In genomic region chr15:36753173-36753572, GRCh38 we compare ENCODE assay signal across 27 cellular contexts.
DNase-seq lines count a peak whose midpoint lies in the region; ATAC-seq, FAIRE-seq and TF ChIP-seq lines count a peak whose summit lies in the region.
"Had no signal": no experiment of that assay in that cellular context is flagged by ENCODE, and none has a peak within 500 bp of the region (broad histone marks: within the 10 kb centered on the region; RNA-seq: fewer than 3 reads in every experiment).

No MANE protein-coding gene starts in this region.

- H2BK5ac ChIP-seq in H1 (ENCODE audit: low read depth, low read length), result no peak overlapping the region

- TF ChIP-seq EP300 in H1 (IDR thresholded peaks at IDR 0.05; ENCODE audit: borderline replicate concordance in 1 of 2, low read depth in 2 of 2, low read length in 2 of 2), result no peak

- peaks cover 32% of the 10 kb centered on the region for H3K4me1 ChIP-seq in HUES6 (ENCODE audit: control insufficient read depth, insufficient read depth, low read length)
- peaks cover 3 to 20% (median 9%) of the 10 kb centered on the region in 4 experiments; a peak in 5 of 7 replicates for H3K4me1 ChIP-seq in H1 (replicated peaks in 1 of 4; ENCODE audit: control insufficient read depth in 3 of 4, insufficient read depth in 4 of 4, low read length in 3 of 4)
- H3K4me1 ChIP-seq in iPS-20b (ENCODE audit: insufficient read depth, low read length), result peaks cover 36% of the 10 kb centered on the region
- no peaks in the 10 kb centered on the region for H3K4me1 ChIP-seq in PC-3 (ENCODE audit: insufficient read depth, low read length)

- H3K9me3 ChIP-seq in HUES6 (ENCODE audit: control insufficient read depth, insufficient read depth, low read depth, low read length) (0 out of 2 replicates have a peak, but pooled peaks cover 2% of the 10 kb centered on the region), H1 (ENCODE audit: insufficient read depth in 2 of 2, low read depth in 1 of 2, low read length in 1 of 2) (no peaks in the 10 kb centered on the region), iPS-20b (ENCODE audit: insufficient read depth, low read depth, low read length) (no peaks in the 10 kb centered on the region), PC-3 (ENCODE audit: low read length) (no peaks in the 10 kb centered on the region)

- FAIRE-seq in H1 (lab: Jason Lieb, UNC), result peak; percentile 84
- FAIRE-seq: GM19239, H54 had no signal

- no peak overlapping the region for H4K8ac ChIP-seq in H1 (ENCODE audit: extremely low read depth, insufficient read depth, low read length)

- no peaks in the 10 kb centered on the region for H3K23me2 ChIP-seq in H1 (ENCODE audit: low read depth, low read length)

- no peaks in the 10 kb centered on the region for H3K9me2 ChIP-seq in PC-3 (replicated peaks; ENCODE audit: low read length)

- no peak overlapping the region for H2AFZ ChIP-seq in H1 (ENCODE audit: low read length)
- H2AFZ ChIP-seq in PC-3 (ENCODE audit: low read length), result no peak overlapping the region

- no peaks in the 10 kb centered on the region for H3K79me2 ChIP-seq in H1 (ENCODE audit: control insufficient read depth in 1 of 2, insufficient read depth in 2 of 2, low read length in 2 of 2)
- H3K79me2 ChIP-seq in PC-3 (ENCODE audit: low read length), result no peaks in the 10 kb centered on the region

- H4K5ac ChIP-seq in H1 (ENCODE audit: insufficient read length, low read depth, low read length), result no peak overlapping the region

- no peak overlapping the region for H3K14ac ChIP-seq in H1 (ENCODE audit: insufficient read length)

- 8% methylated on average over 4 of the region's 4 CpGs; no CpG with 5 or more reads in 1 of the 2 experiments for WGBS in H1 (ENCODE audit: extremely low coverage in 1 of 2, insufficient coverage in 1 of 2, insufficient read length in 1 of 2, insufficient replicate concordance in 2 of 2, low coverage in 1 of 2, low lambda C conversion rate in 2 of 2, missing lambda C conversion rate in 1 of 2), 2 experiments

- CTCF ChIA-PET in H1 (lab: Charles Lee; ENCODE audit: partially characterized antibody) (no interaction called here), PC-3 (lab: Charles Lee) (no interaction called here)

- H4K20me1 ChIP-seq in H1 (replicated peaks in 1 of 2; ENCODE audit: control insufficient read depth in 1 of 2, insufficient read depth in 2 of 2, low read length in 2 of 2) (no peaks in the 10 kb centered on the region), PC-3 (ENCODE audit: low read length) (no peaks in the 10 kb centered on the region)

- intact Hi-C loops in PC-3 (cut with micrococcal nuclease), result no loop called here

- H3K36me3 ChIP-seq in HUES6 (ENCODE audit: control insufficient read depth, insufficient read depth, low read length), result no peaks in the 10 kb centered on the region
- 0 out of 8 replicates have a peak, but pooled peaks cover 0 to 2% (median 0%) of the 10 kb centered on the region in 4 experiments for H3K36me3 ChIP-seq in H1 (ENCODE audit: control insufficient read depth in 2 of 4, insufficient read depth in 4 of 4, low read length in 3 of 4)
- H3K36me3 ChIP-seq in iPS-20b (ENCODE audit: insufficient read depth, low read depth, low read length), result no peaks in the 10 kb centered on the region
- H3K36me3 ChIP-seq in PC-3 (ENCODE audit: low read depth, low read length), result no peaks in the 10 kb centered on the region

- H3K27ac ChIP-seq in HUES6 (ENCODE audit: low read depth, low read length) (0 out of 2 replicates have a peak overlapping the region, but pooled peaks have one; percentile 51), H1 (ENCODE audit: low read depth, low read length) (no peak overlapping the region), iPS-20b (ENCODE audit: low read length) (peak overlapping the region; percentile 8), PC-3 (ENCODE audit: low read length) (no peak overlapping the region)
- H3K27ac ChIP-seq: SK-N-MC had no signal

- H2BK15ac ChIP-seq in H1 (ENCODE audit: low read length), result no peak overlapping the region

- H2AK5ac ChIP-seq in H1 (ENCODE audit: low read depth, low read length), result no peak overlapping the region

- DNase-seq in ELF-1 (ENCODE audit: low read depth, low spot score), result peak; percentile 38
- DNase-seq in H1 (ENCODE audit: low read depth in 1 of 2, low spot score in 2 of 2), result peak in 1 of 2 experiments; percentile 43
- DNase-seq in PC-3, result no peak
- no peak for DNase-seq in middle frontal gyrus (ENCODE audit: extremely low spot score, low spot score)
- no peak for DNase-seq in NCI-H1092 (lab: John Stamatoyannopoulos, UW)
- DNase-seq in stimulated activated CD4-positive, alpha-beta T cell treated with anti-CD3 and anti-CD28 coated beads, Interleukin-4, amount 100 ng/mL, for 4 hours, result no peak
- DNase-seq: AML-193; C1 segment of cervical spinal cord; Calu3; CD8-positive, alpha-beta T cell; GF-D8; HFFc6; KBM-7; MM.1S; NCI-H1048; NCI-H146; NCI-H2029; NCI-H2171; NCI-H345; NCI-H524 treated with DMSO at 0.1 percent for 48 hours; SHP77; SW 1271 had no signal

- no peak for ATAC-seq in PC-3
- ATAC-seq: CD8-positive, alpha-beta T cell had no signal

- H3K18ac ChIP-seq in H1 (ENCODE audit: extremely low read depth, low read length), result no peak overlapping the region

- no peak overlapping the region for H2BK12ac ChIP-seq in H1 (ENCODE audit: low read depth, low read length)

- H2BK120ac ChIP-seq in H1 (replicated peaks; ENCODE audit: low read depth, low read length), result no peak overlapping the region

- H3K27me3 ChIP-seq in HUES6 (ENCODE audit: control insufficient read depth, insufficient read depth, low read length) (no peaks in the 10 kb centered on the region), H1 (replicated peaks in 1 of 4; ENCODE audit: control insufficient read depth in 3 of 4, extremely low read depth in 1 of 4, insufficient read depth in 3 of 4, low read length in 3 of 4) (no peaks in the 10 kb centered on the region), iPS-20b (ENCODE audit: insufficient read depth, low read length) (no peaks in the 10 kb centered on the region), PC-3 (ENCODE audit: low read length) (no peaks in the 10 kb centered on the region)

- TF ChIP-seq CTCF in H1 (IDR thresholded peaks at IDR 0.05; ENCODE audit: control extremely low read depth in 1 of 3, insufficient read depth in 1 of 3, low read depth in 1 of 3, low read length in 3 of 3) (no peak), PC-3 (conservative IDR thresholded peaks at IDR 0.05; ENCODE audit: low read depth, low read length) (no peak)

- POLR2A ChIA-PET in H1 (lab: Charles Lee; ENCODE audit: partially characterized antibody), result interaction anchor here (0.6 to 1.6 kb wide), 5 partner anchors 9 to 638 kb away, joined by 3 to 6 read pairs (median 3); no protein-coding TSS in a partner anchor
- POLR2A ChIA-PET in PC-3 (lab: Charles Lee; ENCODE audit: unreplicated experiment), result interaction anchor here (0.6 kb wide), 1 partner anchor 524 kb away, joined by 4 read pairs; no protein-coding TSS in a partner anchor

- H3K4me3 ChIP-seq in HUES6 (ENCODE audit: low read depth, low read length), result peak overlapping the region; percentile 27
- peak overlapping the region in 1 of 4 experiments; percentile 35; a peak in 1 of 8 replicates for H3K4me3 ChIP-seq in H1 (ENCODE audit: extremely low read depth in 1 of 4, insufficient read depth in 2 of 4, low read depth in 3 of 4, low read length in 4 of 4)
- peak overlapping the region; percentile 49; the same call in 1 of the 2 replicates for H3K4me3 ChIP-seq in iPS-20b (ENCODE audit: low read length)
- H3K4me3 ChIP-seq in PC-3 (ENCODE audit: low read length), result no peak overlapping the region
- H3K4me3 ChIP-seq: SK-N-MC had no signal

- H3K9ac ChIP-seq in HUES6 (ENCODE audit: low read length) (no peak overlapping the region), H1 (replicated peaks in 1 of 4; ENCODE audit: extremely low read depth in 1 of 4, low read depth in 3 of 4, low read length in 3 of 4) (no peak overlapping the region), iPS-20b (ENCODE audit: low read depth, low read length) (peak overlapping the region; percentile 50), PC-3 (ENCODE audit: low read length) (no peak overlapping the region)

- no peaks in the 10 kb centered on the region for H3K79me1 ChIP-seq in H1 (ENCODE audit: low read depth, low read length)

- no peak overlapping the region for H3K4ac ChIP-seq in H1 (replicated peaks; ENCODE audit: insufficient read length, low read depth, low read length)

- H3F3A ChIP-seq in PC-3 (ENCODE audit: low read length, unreplicated experiment), result no peaks in the 10 kb centered on the region

- H3K56ac ChIP-seq in H1 (replicated peaks; ENCODE audit: insufficient read length, low read depth, low read length), result no peak overlapping the region

- no peak overlapping the region for H3K23ac ChIP-seq in H1 (ENCODE audit: insufficient read length)

- H4K91ac ChIP-seq in H1 (replicated peaks; ENCODE audit: insufficient read length, low read length), result no peak overlapping the region

- BruUV-seq in PC-3 (replicated peaks; lab: Mats Ljungman, UMichigan), result no TSS peak

- TF ChIP-seq POLR2A in H1 (IDR thresholded peaks at IDR 0.05; ENCODE audit: control extremely low read depth in 1 of 2, low read depth in 2 of 2, low read length in 2 of 2), result no peak

- peak overlapping the region; percentile 32 to 61; a peak in 3 of 4 replicates for H3K4me2 ChIP-seq in H1 (ENCODE audit: insufficient read depth in 1 of 2, low read depth in 2 of 2, low read length in 2 of 2)
- no peak overlapping the region for H3K4me2 ChIP-seq in PC-3 (ENCODE audit: low read length)

- TF ChIP-seq RAD21 in H1 (IDR thresholded peaks at IDR 0.05 in 1 of 2, conservative IDR thresholded peaks at IDR 0.05 in 1 of 2; ENCODE audit: low read depth in 2 of 2, low read length in 2 of 2), result no peak

- no peak overlapping the region for H2BK20ac ChIP-seq in H1 (ENCODE audit: low read length)

TF ChIP-seq in H1, 55 proteins besides CTCF, POLR2A, EP300 and RAD21 (continues in another document):
- TF ChIP-seq EZH2 (IDR thresholded peaks at IDR 0.05; ENCODE audit: low read depth, low read length, severe bottlenecking) (no peak), TAF1 (IDR thresholded peaks at IDR 0.05; ENCODE audit: low read depth, low read length) (no peak), PHF8 (conservative IDR thresholded peaks at IDR 0.05; ENCODE audit: low read depth, low read length) (no peak), RXRA (IDR thresholded peaks at IDR 0.05; ENCODE audit: insufficient read depth, low read depth, low read length) (no peak), NRF1 (IDR thresholded peaks at IDR 0.05; ENCODE audit: low read depth, low read length) (no peak), EGR1 (IDR thresholded peaks at IDR 0.05; ENCODE audit: borderline replicate concordance, low read depth, low read length) (no peak), RBBP5 (IDR thresholded peaks at IDR 0.05; ENCODE audit: borderline replicate concordance, low read depth, low read length) (no peak), KDM1A (IDR thresholded peaks at IDR 0.05; ENCODE audit: borderline replicate concordance, low read length) (no peak), CHD2 (IDR thresholded peaks at IDR 0.05; ENCODE audit: low read length) (no peak)
- TF ChIP-seq, protein P1, sequence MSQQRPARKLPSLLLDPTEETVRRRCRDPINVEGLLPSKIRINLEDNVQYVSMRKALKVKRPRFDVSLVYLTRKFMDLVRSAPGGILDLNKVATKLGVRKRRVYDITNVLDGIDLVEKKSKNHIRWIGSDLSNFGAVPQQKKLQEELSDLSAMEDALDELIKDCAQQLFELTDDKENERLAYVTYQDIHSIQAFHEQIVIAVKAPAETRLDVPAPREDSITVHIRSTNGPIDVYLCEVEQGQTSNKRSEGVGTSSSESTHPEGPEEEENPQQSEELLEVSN (IDR thresholded peaks at IDR 0.05), result no peak

Comparison
In these comparisons a context has a peak if more than half of its experiments do, and no peak if none do; other contexts are left out.
1. H3K27ac ChIP-seq: peak in HUES6 (single experiment) and iPS-20b (single experiment); none in H1 (single experiment) and PC-3 (single experiment).